Comparison of ENCODE assay signal across 1 cellular context in the genomic region with DNA sequence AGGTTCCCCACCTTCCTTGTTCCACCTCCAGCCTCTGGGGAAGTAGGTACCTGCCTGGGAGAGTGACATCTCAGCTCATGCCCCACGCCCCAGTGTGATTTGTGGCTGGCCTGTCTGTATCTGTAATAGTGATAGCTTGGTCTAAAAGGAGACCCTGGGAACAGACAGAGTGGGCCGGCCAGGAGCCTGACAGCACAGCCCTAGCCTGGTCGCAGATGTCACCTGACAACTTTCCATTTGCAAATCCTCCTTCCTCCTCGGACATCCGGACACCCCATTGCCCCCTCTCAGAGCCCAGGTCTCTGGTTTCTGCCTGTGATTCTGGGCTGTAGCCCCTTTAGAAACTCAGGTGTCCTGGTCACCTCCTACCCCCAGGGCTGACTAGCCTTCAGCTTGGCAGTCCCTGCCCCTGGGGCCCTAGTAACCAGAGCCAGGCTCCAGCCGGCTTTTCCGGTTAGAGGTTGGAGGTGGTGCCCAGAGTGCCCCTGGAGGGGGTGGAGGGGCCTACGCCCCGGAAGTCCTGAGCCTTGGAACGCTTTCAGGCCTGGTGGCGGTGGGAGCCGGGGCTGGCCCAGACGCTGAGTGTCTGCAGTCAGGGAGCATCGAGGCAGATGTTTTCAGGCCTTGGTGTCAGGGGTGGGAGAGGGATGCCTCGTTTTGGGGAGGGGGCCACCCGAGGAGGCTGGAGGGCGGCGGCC.
TF ChIP-seq lines count a peak whose summit lies in the region.

No MANE protein-coding gene starts in this region.

TF ChIP-seq in WTC11, 78 proteins besides CTCF, POLR2A, EP300 and RAD21:
- TF ChIP-seq SMAD3 (CRISPR knock-in tag; IDR thresholded peaks at IDR 0.05; ENCODE audit: borderline replicate concordance) (no peak), GRHL2 (CRISPR knock-in tag; IDR thresholded peaks at IDR 0.05; ENCODE audit: insufficient replicate concordance, severe bottlenecking) (no peak), ZNF671 (CRISPR knock-in tag; IDR thresholded peaks at IDR 0.05) (no peak)
- TF ChIP-seq, protein P1, sequence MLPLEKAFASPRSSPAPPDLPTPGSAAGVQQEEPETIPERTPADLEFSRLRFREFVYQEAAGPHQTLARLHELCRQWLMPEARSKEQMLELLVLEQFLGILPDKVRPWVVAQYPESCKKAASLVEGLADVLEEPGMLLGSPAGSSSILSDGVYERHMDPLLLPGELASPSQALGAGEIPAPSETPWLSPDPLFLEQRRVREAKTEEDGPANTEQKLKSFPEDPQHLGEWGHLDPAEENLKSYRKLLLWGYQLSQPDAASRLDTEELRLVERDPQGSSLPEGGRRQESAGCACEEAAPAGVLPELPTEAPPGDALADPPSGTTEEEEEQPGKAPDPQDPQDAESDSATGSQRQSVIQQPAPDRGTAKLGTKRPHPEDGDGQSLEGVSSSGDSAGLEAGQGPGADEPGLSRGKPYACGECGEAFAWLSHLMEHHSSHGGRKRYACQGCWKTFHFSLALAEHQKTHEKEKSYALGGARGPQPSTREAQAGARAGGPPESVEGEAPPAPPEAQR (CRISPR knock-in tag; IDR thresholded peaks at IDR 0.05), result no peak
TF ChIP-seq in WTC11: peak in this region for 0.
